Comparison of ENCODE assay signal across 16 cellular contexts in genomic region chr11:92393218-92393617, GRCh38.
DNase-seq lines count a peak whose midpoint lies in the region; TF ChIP-seq lines count a peak whose summit lies in the region.
"Had no signal": no experiment of that assay in that cellular context is flagged by ENCODE, and none has a peak within 500 bp of the region (broad histone marks: within the 10 kb centered on the region; RNA-seq: fewer than 3 reads in every experiment).

No MANE protein-coding gene starts in this region.

- intact Hi-C loops in cardiac septum (cut with DNase I), result no loop called here

- H3K27ac ChIP-seq in WERI-Rb-1, result no peak overlapping the region
- H3K27ac ChIP-seq: GM23248, Peyer's patch had no signal

- no peaks in the 10 kb centered on the region for H3K36me3 ChIP-seq in WERI-Rb-1
- H3K36me3 ChIP-seq: Peyer's patch had no signal

- DNase-seq in DMS 273 (lab: John Stamatoyannopoulos, UW; ENCODE audit: unreplicated experiment), result peak; percentile 85
- DNase-seq in NCI-H2171 (lab: John Stamatoyannopoulos, UW), result peak; percentile 5
- DNase-seq in WERI-Rb-1, result peak; percentile 20
- peak; percentile 7 for DNase-seq in occipital lobe (lab: John Stamatoyannopoulos, UW)
- DNase-seq in cardiac septum (ENCODE audit: low spot score), result no peak
- no peak for DNase-seq in hippocampal formation (lab: John Stamatoyannopoulos, UW)
- DNase-seq in midbrain (lab: John Stamatoyannopoulos, UW), result no peak
- DNase-seq: Caco-2, GM23248, HCEC 1CT, NCI-H1436 treated with DMSO at 0.1 percent for 48 hours, NCI-H2081 treated with DMSO at 0.1 percent for 48 hours, NCI-H2227 treated with DMSO at 0.1 percent for 48 hours, Peyer's patch, T-cell had no signal

- no peak for TF ChIP-seq CTCF in WERI-Rb-1 (IDR thresholded peaks at IDR 0.05; ENCODE audit: low read depth, low read length)

- H3K9me3 ChIP-seq in WERI-Rb-1 (ENCODE audit: severe bottlenecking), result no peaks in the 10 kb centered on the region
- H3K9me3 ChIP-seq: Caco-2, Peyer's patch had no signal

- H3K27me3 ChIP-seq in WERI-Rb-1 (ENCODE audit: insufficient read depth, low read depth, severe bottlenecking), result no peaks in the 10 kb centered on the region
- H3K27me3 ChIP-seq: Peyer's patch had no signal

- H3K4me3 ChIP-seq in WERI-Rb-1 (ENCODE audit: low read depth, low read length), result no peak overlapping the region
- H3K4me3 ChIP-seq: GM23248, K562, Peyer's patch had no signal

Comparison
In these comparisons a context has a peak if more than half of its experiments do, and no peak if none do; other contexts are left out.
1. DNase-seq: peak in DMS 273 (single experiment), NCI-H2171 (single experiment), WERI-Rb-1 (single experiment) and occipital lobe (single experiment); none in cardiac septum (single experiment), hippocampal formation (0 of 2) and midbrain (single experiment).